ENCODE assay signal across 14 cellular contexts in the genomic region with DNA sequence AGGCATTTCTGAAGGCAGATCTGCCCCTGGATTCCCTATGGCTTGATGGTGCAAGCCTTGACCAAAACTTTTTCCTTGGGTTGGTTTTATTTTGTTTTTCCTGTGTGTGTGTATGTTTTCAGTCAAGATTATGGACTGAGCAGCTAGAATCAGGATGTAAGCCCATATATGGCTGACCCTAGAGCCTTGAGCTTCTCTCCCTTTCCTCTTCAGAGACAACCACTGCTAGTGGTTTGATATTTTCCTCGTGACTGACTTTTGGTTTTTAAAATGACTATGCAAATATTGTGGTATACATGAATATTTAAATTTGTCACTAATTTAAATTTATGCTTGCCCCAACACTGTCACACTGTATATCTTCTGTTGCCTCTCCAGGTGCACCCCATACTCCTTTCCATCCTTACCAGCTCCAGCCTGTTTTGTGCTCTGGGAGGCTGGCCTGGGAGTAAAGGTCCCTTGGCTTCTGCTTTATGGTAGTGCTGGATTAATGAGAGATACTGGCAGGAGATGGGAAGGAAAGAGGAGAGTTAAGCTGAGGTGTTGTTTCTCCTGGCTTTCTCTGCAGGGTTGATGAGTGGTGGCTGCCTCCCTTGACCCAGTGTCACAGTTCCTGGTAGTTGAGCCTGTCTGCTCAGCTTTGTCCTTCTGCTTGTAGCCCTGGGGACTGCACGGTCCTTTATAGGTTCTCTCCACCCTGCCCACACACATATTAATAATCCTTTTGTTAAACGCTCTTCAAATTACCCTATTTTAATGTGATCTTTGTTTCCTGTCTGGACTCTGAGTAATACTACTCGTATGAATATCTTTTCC. TPM values are rescaled to one million over a fixed set of nuclear protein-coding genes. Genes with fewer than 3 reads are reported as not detected.
A peak's percentile ranks its signal among the peaks of the same experiment; 100 is the strongest.
DNase-seq lines count a peak whose midpoint lies in the region; ATAC-seq and TF ChIP-seq lines count a peak whose summit lies in the region.
"Had no signal": no experiment of that assay in that cellular context is flagged by ENCODE, and none has a peak within 500 bp of the region (broad histone marks: within the 10 kb centered on the region; RNA-seq: fewer than 3 reads in every experiment).

No MANE protein-coding gene starts in this region.

- ATAC-seq in GM19372 (IDR thresholded peaks at IDR 0.05; ENCODE audit: low read depth, unreplicated experiment) (peak; percentile 64), HG02610 (IDR thresholded peaks at IDR 0.05; ENCODE audit: unreplicated experiment) (peak; percentile 60), HG03460 (IDR thresholded peaks at IDR 0.05; ENCODE audit: unreplicated experiment) (peak; percentile 78)
- ATAC-seq: activated naive CD8-positive, alpha-beta T cell treated with anti-CD3 and anti-CD28 coated beads, Interleukin-2, amount 50 U/mL, for 24 hours had no signal

- no peak overlapping the region for H3K27ac ChIP-seq in osteoblast (ENCODE audit: low read depth, low read length)
- H3K27ac ChIP-seq in left ventricle myocardium inferior (replicated peaks), result no peak overlapping the region
- H3K27ac ChIP-seq: esophagus muscularis mucosa, RWPE1 had no signal

- no peaks in the 10 kb centered on the region for H3K79me2 ChIP-seq in osteoblast (ENCODE audit: insufficient read depth, low read length)

- no peak overlapping the region for H3K4me2 ChIP-seq in osteoblast (ENCODE audit: insufficient read depth, low read length)
- H3K4me2 ChIP-seq: smooth muscle cell had no signal

- no peak for TF ChIP-seq CTCF in osteoblast (IDR thresholded peaks at IDR 0.05; ENCODE audit: extremely low read depth, low read depth, low read length)
- no peak for TF ChIP-seq CTCF in left ventricle myocardium inferior (IDR thresholded peaks at IDR 0.05; ENCODE audit: borderline replicate concordance)

- peak; percentile 55 for DNase-seq in osteoblast (ENCODE audit: insufficient read length, low spot score, missing footprints)
- no peak for DNase-seq in left ventricle myocardium inferior
- no peak for DNase-seq in activated CD4-positive, CD25-positive, alpha-beta regulatory T cell (lab: John Stamatoyannopoulos, UW)
- no peak for DNase-seq in NCI-H1930 (lab: John Stamatoyannopoulos, UW)
- DNase-seq: activated naive CD8-positive, alpha-beta T cell treated with anti-CD3 and anti-CD28 coated beads, Interleukin-2, amount 50 U/mL, for 24 hours; GDM1; NCI-H2171 treated with DMSO at 0.1 percent for 48 hours had no signal

- no peaks in the 10 kb centered on the region for H3K27me3 ChIP-seq in osteoblast (ENCODE audit: insufficient read depth, low read length)
- H3K27me3 ChIP-seq in left ventricle myocardium inferior (ENCODE audit: low read depth), result no peaks in the 10 kb centered on the region
- H3K27me3 ChIP-seq: esophagus muscularis mucosa had no signal

- H3K9me3 ChIP-seq in osteoblast (ENCODE audit: low read depth, low read length), result no peaks in the 10 kb centered on the region
- H3K9me3 ChIP-seq in left ventricle myocardium inferior (replicated peaks), result no peaks in the 10 kb centered on the region
- H3K9me3 ChIP-seq: esophagus muscularis mucosa had no signal

- no peak overlapping the region for H2AFZ ChIP-seq in osteoblast (ENCODE audit: low read length)

- H3K4me1 ChIP-seq in osteoblast (ENCODE audit: insufficient read depth, low read length) (no peaks in the 10 kb centered on the region), left ventricle myocardium inferior (no peaks in the 10 kb centered on the region)
- H3K4me1 ChIP-seq: esophagus muscularis mucosa had no signal

- H4K20me1 ChIP-seq in osteoblast (ENCODE audit: insufficient read depth, low read length), result no peaks in the 10 kb centered on the region

- intact Hi-C loops in left ventricle myocardium inferior (cut with micrococcal nuclease), result no loop called here

- no peak overlapping the region for H3K4me3 ChIP-seq in osteoblast (ENCODE audit: insufficient read depth, low read length)
- H3K4me3 ChIP-seq in left ventricle myocardium inferior, result no peak overlapping the region
- H3K4me3 ChIP-seq: esophagus muscularis mucosa, lung, smooth muscle cell had no signal

- H3K36me3 ChIP-seq in osteoblast (ENCODE audit: insufficient read depth, low read length) (no peaks in the 10 kb centered on the region), left ventricle myocardium inferior (no peaks in the 10 kb centered on the region)
- H3K36me3 ChIP-seq: esophagus muscularis mucosa had no signal

RNA-seq across cellular contexts. Expression of a gene that starts 44.4 kb away (rescaled TPM):
- total RNA-seq in osteoblast (11.2 and 12.7 TPM in 2 replicates), left ventricle myocardium inferior (19.4 TPM)
